10 cellular contexts compared by ENCODE assay signal in genomic region chr15:64619880-64620839, GRCh38.
DNase-seq lines count a peak whose midpoint lies in the region; ATAC-seq, FAIRE-seq and TF ChIP-seq lines count a peak whose summit lies in the region.
"Had no signal": no experiment of that assay in that cellular context is flagged by ENCODE, and none has a peak within 500 bp of the region (broad histone marks: within the 10 kb centered on the region; RNA-seq: fewer than 3 reads in every experiment).

No MANE protein-coding gene starts in this region.

- 67% methylated on average over 1 of the region's 1 CpG for WGBS in A549 (ENCODE audit: missing lambda C conversion rate)

- DNase-seq in A549 (ENCODE audit: low read depth in 1 of 2, low spot score in 1 of 2) (peak in 1 of 2 experiments; percentile 25), GM18507 (ENCODE audit: extremely low spot score, insufficient read length, low read depth) (no peak), foreskin keratinocyte (peak; percentile 75 to 87), H7 (no peak), ACHN (no peak), NCI-H446 treated with DMSO at 0.1 percent for 48 hours (lab: John Stamatoyannopoulos, UW) (no peak), NCI-H2107 treated with DMSO at 0.1 percent for 48 hours (lab: John Stamatoyannopoulos, UW; ENCODE audit: unreplicated experiment) (no peak)
- DNase-seq: DMS79; effector memory CD4-positive, alpha-beta T cell had no signal

- no peak for TF ChIP-seq POLR2A in A549 (IDR thresholded peaks at IDR 0.05; ENCODE audit: low read length)

- H3K4me2 ChIP-seq in A549: peak overlapping the region; percentile 52

- H3K36me3 ChIP-seq in H7 (replicated peaks; ENCODE audit: control insufficient read depth, insufficient read depth, low read length): peaks cover 3% of the 10 kb centered on the region

- ATAC-seq in A549 (peak; percentile 58 to 60; a peak in 5 of 6 replicates), foreskin keratinocyte (peak; percentile 71)
- ATAC-seq in activated T-helper 17 cell treated with anti-CD3 and anti-CD28 coated beads, Interleukin-2, amount 50 U/mL, for 72 hours (replicated peaks): peak; percentile 67

- no peak for TF ChIP-seq EP300 in A549 (IDR thresholded peaks at IDR 0.05)

- CTCF ChIA-PET in A549 (lab: Yijun Ruan, JAX): interaction anchor here (0.5 to 1.3 kb wide), 5 partner anchors 9 to 435 kb away, joined by 3 to 4 read pairs (median 3); no protein-coding TSS in a partner anchor

- no peaks in the 10 kb centered on the region for H3K9me3 ChIP-seq in A549

- in situ Hi-C loops in ACHN (cut with HindIII; ENCODE audit: low pct_ligation_motif_present, low pct_unique_long_range_greater_than_20kb, low sequenced_read_pairs): no loop called here

- peaks cover 60% of the 10 kb centered on the region for H3K4me1 Mint-ChIP-seq in activated T-helper 17 cell treated with anti-CD3 and anti-CD28 coated beads, Interleukin-2, amount 50 U/mL, for 72 hours

- peak overlapping the region; percentile 73 for H3K27ac Mint-ChIP-seq in activated T-helper 17 cell treated with anti-CD3 and anti-CD28 coated beads, Interleukin-2, amount 50 U/mL, for 72 hours

- H3K27me3 ChIP-seq in foreskin keratinocyte (no peaks in the 10 kb centered on the region), H7 (ENCODE audit: control insufficient read depth, insufficient read depth, low read length) (no peaks in the 10 kb centered on the region; the same call in 1 of the 2 replicates)

- H3K27me3 Mint-ChIP-seq in activated T-helper 17 cell treated with anti-CD3 and anti-CD28 coated beads, Interleukin-2, amount 50 U/mL, for 72 hours: no peaks in the 10 kb centered on the region

- H3K36me3 Mint-ChIP-seq in activated T-helper 17 cell treated with anti-CD3 and anti-CD28 coated beads, Interleukin-2, amount 50 U/mL, for 72 hours (ENCODE audit: low read depth): peaks cover 19% of the 10 kb centered on the region

- TF ChIP-seq CTCF in A549 (IDR thresholded peaks at IDR 0.05): no peak
- TF ChIP-seq CTCF in foreskin keratinocyte (conservative IDR thresholded peaks at IDR 0.05): no peak

- no peaks in the 10 kb centered on the region for H3K9me3 Mint-ChIP-seq in activated T-helper 17 cell treated with anti-CD3 and anti-CD28 coated beads, Interleukin-2, amount 50 U/mL, for 72 hours

- no peak for TF ChIP-seq RAD21 in A549 (conservative IDR thresholded peaks at IDR 0.05 in 1 of 2, IDR thresholded peaks at IDR 0.05 in 1 of 2)

- FAIRE-seq in A549 (lab: Jason Lieb, UNC) (no peak), GM18507 (lab: Jason Lieb, UNC) (peak; percentile 26)

- H3K4me3 ChIP-seq in A549 (no peak overlapping the region), H7 (ENCODE audit: insufficient read depth, low read depth, low read length) (no peak overlapping the region)

- H3K4me3 Mint-ChIP-seq in activated T-helper 17 cell treated with anti-CD3 and anti-CD28 coated beads, Interleukin-2, amount 50 U/mL, for 72 hours: peak overlapping the region; percentile 40

- peak overlapping the region; percentile 6 to 60; a peak in 4 of 6 replicates for H3K27ac ChIP-seq in A549
- H3K27ac ChIP-seq in foreskin keratinocyte: peak overlapping the region; percentile 59

- POLR2A ChIA-PET in A549 (lab: Yijun Ruan, JAX): interaction anchor here (0.5 kb wide), 1 partner anchor 18 kb away, joined by 3 read pairs; no protein-coding TSS in a partner anchor

- peaks cover 30% of the 10 kb centered on the region for H3K4me1 ChIP-seq in A549
- H3K4me1 ChIP-seq in foreskin keratinocyte: peaks cover 20% of the 10 kb centered on the region

TF ChIP-seq in A549, 52 proteins besides CTCF, POLR2A, EP300 and RAD21:
- TF ChIP-seq HDAC2 (IDR thresholded peaks at IDR 0.05) (no peak), SREBF2 (IDR thresholded peaks at IDR 0.05) (no peak), EHF (CRISPR knock-in tag; IDR thresholded peaks at IDR 0.05) (no peak), FOXS1 (CRISPR knock-in tag; IDR thresholded peaks at IDR 0.05) (no peak), USF2 (IDR thresholded peaks at IDR 0.05) (no peak), FOSL2 (IDR thresholded peaks at IDR 0.05) (no peak), FOSL2 (CRISPR knock-in tag; IDR thresholded peaks at IDR 0.05) (no peak), HEYL (CRISPR knock-in tag; IDR thresholded peaks at IDR 0.05) (no peak), ZFP36 (IDR thresholded peaks at IDR 0.05; ENCODE audit: borderline replicate concordance, partially characterized antibody) (no peak), CBX2 (IDR thresholded peaks at IDR 0.05; ENCODE audit: borderline replicate concordance, low read depth) (no peak), TFCP2L1 (CRISPR knock-in tag; IDR thresholded peaks at IDR 0.05) (no peak), ZC3H11A (IDR thresholded peaks at IDR 0.05) (no peak), RFX5 (IDR thresholded peaks at IDR 0.05) (no peak), ZSCAN20 (CRISPR knock-in tag; IDR thresholded peaks at IDR 0.05) (no peak)
- TF ChIP-seq, protein P1, sequence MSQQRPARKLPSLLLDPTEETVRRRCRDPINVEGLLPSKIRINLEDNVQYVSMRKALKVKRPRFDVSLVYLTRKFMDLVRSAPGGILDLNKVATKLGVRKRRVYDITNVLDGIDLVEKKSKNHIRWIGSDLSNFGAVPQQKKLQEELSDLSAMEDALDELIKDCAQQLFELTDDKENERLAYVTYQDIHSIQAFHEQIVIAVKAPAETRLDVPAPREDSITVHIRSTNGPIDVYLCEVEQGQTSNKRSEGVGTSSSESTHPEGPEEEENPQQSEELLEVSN (IDR thresholded peaks at IDR 0.05; ENCODE audit: borderline replicate concordance, low read depth): no peak

Comparison
In these comparisons a context has a peak if more than half of its experiments do, and no peak if none do; other contexts are left out.
1. DNase-seq: peak in foreskin keratinocyte (2 of 2); none in GM18507 (single experiment), H7 (single experiment), ACHN (single experiment), NCI-H446 treated with DMSO at 0.1 percent for 48 hours (single experiment) and NCI-H2107 treated with DMSO at 0.1 percent for 48 hours (single experiment).
2. Peak in every context shown above with its lines, with median percentiles within 50 percentile points of each other: ATAC-seq.